8 cellular contexts compared by ENCODE assay signal in genomic region chr3:160941885-160942494, GRCh38.
DNase-seq lines count a peak whose midpoint lies in the region; ATAC-seq, FAIRE-seq and TF ChIP-seq lines count a peak whose summit lies in the region.

No MANE protein-coding gene starts in this region.

- CTCF ChIA-PET in GM12878 (lab: Yijun Ruan, JAX) = interaction anchor here (0.7 to 4.5 kb wide), 29 partner anchors 9 to 481 kb away, joined by 3 to 46 read pairs (median 4); no protein-coding TSS in a partner anchor

- BruUV-seq in GM12878 (replicated peaks; lab: Mats Ljungman, UMichigan) = no TSS peak

- H3K9ac ChIP-seq in GM12878 (ENCODE audit: control insufficient read depth, insufficient read depth, low read length) = no peak overlapping the region

- RAD21 ChIA-PET in GM12878 (lab: Charles Lee; ENCODE audit: unreplicated experiment) = interaction anchor here (0.7 to 1.9 kb wide), 7 partner anchors 9 to 333 kb away, joined by 3 to 9 read pairs (median 4); no protein-coding TSS in a partner anchor

- no peaks in the 10 kb centered on the region for H3K4me1 ChIP-seq in GM12878 (ENCODE audit: control insufficient read depth, insufficient read depth, low read length)

- peak; percentile 91 for TF ChIP-seq RAD21 in GM12878 (IDR thresholded peaks at IDR 0.05; ENCODE audit: insufficient read depth, low read depth, low read length)

- no peak overlapping the region for H3K4me3 ChIP-seq in GM12878

- no peak for TF ChIP-seq POLR2A in GM12878 (IDR thresholded peaks at IDR 0.05; ENCODE audit: low read depth, low read length)

- no peaks in the 10 kb centered on the region for H4K20me1 ChIP-seq in GM12878 (ENCODE audit: control insufficient read depth, insufficient read depth)

- in situ Hi-C loops in GM12878 (cut with MboI) = loop anchor here (5.0 kb wide), 1 partner anchor 240 kb away; no protein-coding TSS in a partner anchor

- ATAC-seq in GM18517 (IDR thresholded peaks at IDR 0.05; ENCODE audit: unreplicated experiment) = peak; percentile 97
- ATAC-seq in HG02970 (IDR thresholded peaks at IDR 0.05; ENCODE audit: low FRiP score, unreplicated experiment) = peak; percentile 84
- peak; percentile 90 for ATAC-seq in GM12878

- no peaks in the 10 kb centered on the region for H3K9me3 ChIP-seq in GM12878 (replicated peaks; ENCODE audit: control insufficient read depth, insufficient read depth, low read length)

- H3K27ac ChIP-seq in GM12878 (ENCODE audit: control insufficient read depth, insufficient read depth) = no peak overlapping the region

- peak; percentile 63 to 86 (median 74); a peak in 5 of 6 replicates for TF ChIP-seq CTCF in GM12878 (IDR thresholded peaks at IDR 0.05 in 2 of 3, conservative IDR thresholded peaks at IDR 0.05 in 1 of 3; ENCODE audit: control insufficient read depth in 2 of 3, extremely low read depth in 1 of 3, insufficient read depth in 1 of 3, low read depth in 3 of 3, low read length in 3 of 3)

- no peaks in the 10 kb centered on the region for H3K79me2 ChIP-seq in GM12878 (ENCODE audit: control insufficient read depth, insufficient read depth, low read length)

- peak; percentile 73 for DNase-seq in SK-N-DZ (ENCODE audit: low spot score)
- DNase-seq in GM12878 (ENCODE audit: low read depth, low spot score) = peak; percentile 41
- peak; percentile 50 for DNase-seq in stimulated activated CD4-positive, alpha-beta T cell treated with anti-CD3 and anti-CD28 coated beads, Interleukin-2, amount 100 ng/mL, for 4 hours (ENCODE audit: low read depth)
- DNase-seq in NCI-H1694 (lab: John Stamatoyannopoulos, UW) = no peak
- DNase-seq in anterior cingulate cortex (lab: John Stamatoyannopoulos, UW) = no peak

- intact Hi-C loops in GM12878 (cut with micrococcal nuclease; ENCODE audit: unreplicated experiment) = loop anchor here (1.0 to 5.0 kb wide), 3 partner anchors 235 to 365 kb away; no protein-coding TSS in a partner anchor

- SMC1A ChIA-PET in GM12878 (lab: Charles Lee; ENCODE audit: uncharacterized antibody, unreplicated experiment) = interaction anchor here (0.7 to 2.4 kb wide), 18 partner anchors 8 to 482 kb away, joined by 3 to 16 read pairs (median 4); no protein-coding TSS in a partner anchor

- 10% methylated on average over 5 of the region's 5 CpGs for WGBS in GM12878 (ENCODE audit: insufficient coverage, insufficient replicate concordance, low lambda C conversion rate, missing lambda C conversion rate)

- FAIRE-seq in GM12878 (lab: Jason Lieb, UNC) (peak; percentile 97), islet of Langerhans (lab: Jason Lieb, UNC) (peak; percentile 99)

- no peaks in the 10 kb centered on the region for H3K36me3 ChIP-seq in GM12878 (ENCODE audit: control insufficient read depth in 2 of 2, insufficient read depth in 2 of 2, low read length in 1 of 2)

- H2AFZ ChIP-seq in GM12878 (ENCODE audit: control insufficient read depth, low read depth, low read length) = no peak overlapping the region

- no peak for TF ChIP-seq EP300 in GM12878 (IDR thresholded peaks at IDR 0.05; ENCODE audit: borderline replicate concordance in 1 of 2, control insufficient read depth in 1 of 2, low read depth in 2 of 2, low read length in 2 of 2)

- no peaks in the 10 kb centered on the region for H3K27me3 ChIP-seq in GM12878 (replicated peaks in 1 of 2; ENCODE audit: control insufficient read depth in 2 of 2, insufficient read depth in 2 of 2, low read length in 1 of 2)

- POLR2A ChIA-PET in GM12878 (lab: Charles Lee) = no interaction called here

- H3K4me2 ChIP-seq in GM12878 (ENCODE audit: control insufficient read depth, insufficient read depth) = no peak overlapping the region

TF ChIP-seq in GM12878, 131 proteins besides CTCF, POLR2A, EP300 and RAD21:
- TF ChIP-seq ESRRA (IDR thresholded peaks at IDR 0.05; ENCODE audit: low read length) (no peak), RBBP5 (conservative IDR thresholded peaks at IDR 0.05) (no peak), SREBF2 (IDR thresholded peaks at IDR 0.05; ENCODE audit: low read length) (no peak), DPF2 (IDR thresholded peaks at IDR 0.05) (no peak), SIX5 (IDR thresholded peaks at IDR 0.05; ENCODE audit: low read depth, low read length, severe bottlenecking) (no peak), PAX5 (IDR thresholded peaks at IDR 0.05; ENCODE audit: borderline replicate concordance, low read depth, low read length) (no peak), HCFC1 (IDR thresholded peaks at IDR 0.05; ENCODE audit: low read length) (no peak), CHD1 (IDR thresholded peaks at IDR 0.05; ENCODE audit: low read depth, low read length) (no peak), SMC3 (IDR thresholded peaks at IDR 0.05; ENCODE audit: borderline replicate concordance, low read length) (peak; percentile 93), TAF1 (IDR thresholded peaks at IDR 0.05; ENCODE audit: borderline replicate concordance, low read depth, low read length) (no peak), JUND (IDR thresholded peaks at IDR 0.05; ENCODE audit: low read depth, low read length) (no peak), RAD51 (IDR thresholded peaks at IDR 0.05) (no peak), POU2F2 (IDR thresholded peaks at IDR 0.05; ENCODE audit: borderline replicate concordance, low read depth, low read length) (peak; percentile 27; the same call in 1 of the 3 replicates), IRF4 (IDR thresholded peaks at IDR 0.05; ENCODE audit: low read depth, low read length) (peak; percentile 32; the same call in 1 of the 2 replicates), E2F4 (IDR thresholded peaks at IDR 0.05; ENCODE audit: low read depth, low read length) (no peak)

Comparison
In these comparisons a context has a peak if more than half of its experiments do, and no peak if none do; other contexts are left out.
1. DNase-seq: peak in SK-N-DZ (single experiment), GM12878 (single experiment) and stimulated activated CD4-positive, alpha-beta T cell treated with anti-CD3 and anti-CD28 coated beads, Interleukin-2, amount 100 ng/mL, for 4 hours (single experiment); none in NCI-H1694 (single experiment) and anterior cingulate cortex (0 of 58).
2. Peak in every context shown above with its lines, with median percentiles within 50 percentile points of each other: ATAC-seq.